8 cellular contexts compared by ENCODE assay signal in genomic region chr17:75288784-75289121, GRCh38. TPM values are rescaled to one million over a fixed set of nuclear protein-coding genes. Genes with fewer than 3 reads are reported as not detected.
A peak's percentile ranks its signal among the peaks of the same experiment; 100 is the strongest.
DNase-seq lines count a peak whose midpoint lies in the region; ATAC-seq and TF ChIP-seq lines count a peak whose summit lies in the region.

No MANE protein-coding gene starts in this region.

- no peaks in the 10 kb centered on the region for H3K9me3 ChIP-seq in HCT116 (ENCODE audit: control insufficient read depth in 1 of 2, insufficient read depth in 1 of 2, low read depth in 1 of 2, low read length in 2 of 2)
- no peaks in the 10 kb centered on the region for H3K9me3 ChIP-seq in MM.1S (replicated peaks; ENCODE audit: insufficient read depth, low read length)
- no peaks in the 10 kb centered on the region for H3K9me3 ChIP-seq in upper lobe of left lung

- peak overlapping the region; percentile 95 to 100 (median 100) for H3K4me3 Mint-ChIP-seq in naive thymus-derived CD8-positive, alpha-beta T cell

- BruUV-seq in HCT116 (replicated peaks; lab: Mats Ljungman, UMichigan) = no TSS peak

- RAD21 ChIA-PET in HCT116 (lab: Charles Lee; ENCODE audit: low non-redundant PET in 1 of 2, low total read pairs in 2 of 2, uncharacterized antibody in 2 of 2, unreplicated experiment in 2 of 2) = interaction anchor here (0.6 to 1.3 kb wide), 4 partner anchors 18 to 117 kb away, joined by 3 to 5 read pairs (median 4); partner anchors contain the start of genes MIF4GD (in 2 of the 2) and GRB2 (in 1 of the 2)

- intact Hi-C loops in HCT116 (cut with micrococcal nuclease) = loop anchor here (1.0 kb wide), 1 partner anchor 227 kb away; the partner anchor contains the start of gene CASKIN2

- no peaks in the 10 kb centered on the region for H3K9me2 ChIP-seq in HCT116 (ENCODE audit: insufficient read depth)
- H3K9me2 ChIP-seq in MM.1S (replicated peaks; ENCODE audit: insufficient read depth, low read length) = no peaks in the 10 kb centered on the region

- H3K27me3 Mint-ChIP-seq in naive thymus-derived CD8-positive, alpha-beta T cell = no peaks in the 10 kb centered on the region

- peaks cover 0 to 5% (median 3%) of the 10 kb centered on the region in 3 donors for H3K36me3 Mint-ChIP-seq in naive thymus-derived CD8-positive, alpha-beta T cell

- H3K4me1 ChIP-seq in HCT116 (ENCODE audit: control insufficient read depth in 1 of 2, insufficient read depth in 2 of 2, low read length in 2 of 2) (peaks cover 10 to 15% of the 10 kb centered on the region in 2 experiments), MM.1S (ENCODE audit: low read length) (0 out of 2 replicates have a peak, but pooled peaks cover 5% of the 10 kb centered on the region), upper lobe of left lung (peaks cover 8 to 11% (median 10%) of the 10 kb centered on the region in 4 donors)

- peak overlapping the region; percentile 85 for H3K4me2 ChIP-seq in HCT116 (ENCODE audit: low read length)
- peak overlapping the region; percentile 84 for H3K4me2 ChIP-seq in MM.1S (ENCODE audit: low read depth, low read length)

- peak overlapping the region; percentile 75 for H3K27ac ChIP-seq in HCT116 (ENCODE audit: low read depth, low read length)
- H3K27ac ChIP-seq in MM.1S (ENCODE audit: low read length) = peak overlapping the region; percentile 79
- H3K27ac ChIP-seq in upper lobe of left lung = peak overlapping the region; percentile 88 to 97 (median 94)

- H3K27ac Mint-ChIP-seq in naive thymus-derived CD8-positive, alpha-beta T cell = peak overlapping the region; percentile 98 to 100 (median 100)

- WGBS in upper lobe of left lung, 2 donors = 0% methylated on average over 4 to 10 of the region's 14 CpGs

- peaks cover 7 to 22% of the 10 kb centered on the region in 2 experiments for H3K36me3 ChIP-seq in HCT116 (ENCODE audit: control insufficient read depth in 1 of 2, insufficient read depth in 2 of 2, low read length in 2 of 2)
- H3K36me3 ChIP-seq in MM.1S (replicated peaks; ENCODE audit: insufficient read depth, low read length) = peaks cover 11% of the 10 kb centered on the region; the same call in 1 of the 2 replicates
- peaks cover 0 to 14% (median 6%) of the 10 kb centered on the region in 4 donors for H3K36me3 ChIP-seq in upper lobe of left lung

- H3K79me2 ChIP-seq in HCT116 (ENCODE audit: insufficient read depth, low read length) (peaks cover 35% of the 10 kb centered on the region), MM.1S (ENCODE audit: low read length) (peaks cover 44% of the 10 kb centered on the region)

- CTCF ChIA-PET in HCT116 (lab: Charles Lee) = interaction anchor here (0.7 to 2.8 kb wide), 13 partner anchors 16 to 331 kb away, joined by 3 to 51 read pairs (median 4); partner anchors contain the start of genes GRB2, LLGL2, MIF4GD and TSEN54

- no peaks in the 10 kb centered on the region for H3K27me3 ChIP-seq in HCT116 (ENCODE audit: insufficient read depth, low read length)
- no peaks in the 10 kb centered on the region for H3K27me3 ChIP-seq in MM.1S (replicated peaks; ENCODE audit: insufficient read depth, low read length)
- no peaks in the 10 kb centered on the region for H3K27me3 ChIP-seq in upper lobe of left lung

- POLR2A ChIA-PET in HCT116 (lab: Charles Lee) = interaction anchor here (0.6 to 1.7 kb wide), 20 partner anchors 11 to 491 kb away, joined by 3 to 40 read pairs (median 5); partner anchors contain the start of genes GGA3, GRB2, MIF4GD and MRPS7
- POLR2A ChIA-PET in naive thymus-derived CD8-positive, alpha-beta T cell (lab: Charles Lee) = interaction anchor here (0.5 to 3.3 kb wide), 28 partner anchors 8 to 567 kb away, joined by 3 to 127 read pairs (median 5); partner anchors contain the start of genes GGA3, GRB2, JPT1 and MIF4GD

- ATAC-seq in HCT116 (peak; percentile 63), upper lobe of left lung (ENCODE audit: low FRiP score in 2 of 2) (peak; percentile 18 to 67)
- peak; percentile 7 to 18 for ATAC-seq in naive thymus-derived CD8-positive, alpha-beta T cell

- TF ChIP-seq POLR2A in HCT116 (IDR thresholded peaks at IDR 0.05; ENCODE audit: borderline replicate concordance, extremely low read depth, insufficient read depth, insufficient read length) (no peak), upper lobe of left lung (IDR thresholded peaks at IDR 0.05) (no peak)

- H2AFZ ChIP-seq in HCT116 (ENCODE audit: low read depth, low read length, poor library complexity, severe bottlenecking) (no peak overlapping the region), MM.1S (ENCODE audit: low read length) (peak overlapping the region; percentile 82)

- peaks cover 10 to 22% (median 19%) of the 10 kb centered on the region in 4 donors for H3K4me1 Mint-ChIP-seq in naive thymus-derived CD8-positive, alpha-beta T cell

- TF ChIP-seq CTCF in GM12864 (IDR thresholded peaks at IDR 0.05; ENCODE audit: low read depth, low read length, missing control alignments) (no peak), HCT116 (IDR thresholded peaks at IDR 0.05 in 2 of 3, conservative IDR thresholded peaks at IDR 0.05 in 1 of 3; ENCODE audit: borderline replicate concordance in 1 of 3, insufficient read depth in 1 of 3, low read depth in 2 of 3, low read length in 2 of 3) (no peak), MM.1S (IDR thresholded peaks at IDR 0.05; ENCODE audit: low read length) (no peak), epithelial cell of esophagus (IDR thresholded peaks at IDR 0.05; ENCODE audit: insufficient read depth, low read depth, low read length, missing control alignments) (no peak), upper lobe of left lung (IDR thresholded peaks at IDR 0.05) (no peak)

- H3K9ac ChIP-seq in HCT116 (ENCODE audit: low read length) (peak overlapping the region; percentile 82), MM.1S (ENCODE audit: low read length) (peak overlapping the region; percentile 82)

- no peak for DNase-seq in GM12864 (ENCODE audit: low read depth)
- no peak for DNase-seq in HCT116 (ENCODE audit: low read depth, low spot score)
- DNase-seq in MM.1S = peak; percentile 84
- peak; percentile 22 for DNase-seq in T follicular helper cell (ENCODE audit: low read depth)
- peak; percentile 40 for DNase-seq in epithelial cell of esophagus (ENCODE audit: low read depth)
- DNase-seq in naive thymus-derived CD8-positive, alpha-beta T cell = peak in 2 of 10 donors; percentile 27 to 72
- DNase-seq in upper lobe of left lung = peak in 1 of 2 donors; percentile 53
- no peak for DNase-seq in GOT3 (lab: John Stamatoyannopoulos, UW)

- no peaks in the 10 kb centered on the region for H3K9me3 Mint-ChIP-seq in naive thymus-derived CD8-positive, alpha-beta T cell

- TF ChIP-seq EP300 in upper lobe of left lung (IDR thresholded peaks at IDR 0.05) = no peak

- peak overlapping the region; percentile 85 for H3K4me3 ChIP-seq in GM12864 (ENCODE audit: low read depth, low read length)
- H3K4me3 ChIP-seq in HCT116 (replicated peaks in 1 of 2; ENCODE audit: low read depth in 1 of 2, low read length in 2 of 2) = peak overlapping the region; percentile 83 to 98
- peak overlapping the region; percentile 87 for H3K4me3 ChIP-seq in MM.1S (ENCODE audit: low read length)
- peak overlapping the region; percentile 95 for H3K4me3 ChIP-seq in epithelial cell of esophagus (ENCODE audit: low read length)
- peak overlapping the region; percentile 79 to 96 (median 88) for H3K4me3 ChIP-seq in upper lobe of left lung

- TF ChIP-seq RAD21 in HCT116 (IDR thresholded peaks at IDR 0.05; ENCODE audit: low read depth) = no peak

- H3F3A ChIP-seq in MM.1S (ENCODE audit: insufficient read depth, low read length) = peaks cover 16% of the 10 kb centered on the region

- H4K20me1 ChIP-seq in HCT116 (ENCODE audit: insufficient read depth) (no peaks in the 10 kb centered on the region), MM.1S (ENCODE audit: insufficient read depth, low read length) (no peaks in the 10 kb centered on the region)

TF ChIP-seq in HCT116, 20 proteins besides CTCF, POLR2A, EP300 and RAD21 (continues in another document):
- TF ChIP-seq YY1 (IDR thresholded peaks at IDR 0.05; ENCODE audit: extremely low read depth, insufficient replicate concordance, low read depth, low read length) (no peak), POLR2AphosphoS5 (IDR thresholded peaks at IDR 0.05; ENCODE audit: low read depth, low read length) (no peak), ATF3 (IDR thresholded peaks at IDR 0.05) (no peak), ZNF274 (IDR thresholded peaks at IDR 0.05; ENCODE audit: low read depth, low read length) (no peak), FOSL1 (IDR thresholded peaks at IDR 0.05; ENCODE audit: low read depth) (no peak), SRF (IDR thresholded peaks at IDR 0.05; ENCODE audit: low read depth) (no peak), EGR1 (IDR thresholded peaks at IDR 0.05; ENCODE audit: low read depth) (no peak), JUND (IDR thresholded peaks at IDR 0.05) (no peak), EZH2 (IDR thresholded peaks at IDR 0.05) (no peak)

RNA-seq across cellular contexts. Expression of gene SLC25A19, which starts 0.5 kb away (rescaled TPM):
- total RNA-seq in HCT116 (2021; ENCODE audit: unreplicated experiment) = 38.7 TPM
- 31.1 and 33.4 TPM in 2 replicates for polyA plus RNA-seq in HCT116 (2012)
- 10 to 100 TPM; 20.5 to 22.5 TPM for total RNA-seq in naive thymus-derived CD8-positive, alpha-beta T cell
- 10 to 100 TPM; 11.2 to 15.4 (median 13.3) TPM for polyA plus RNA-seq in naive thymus-derived CD8-positive, alpha-beta T cell
- 10 to 100 TPM; 21.9 to 37.0 (median 23.9) TPM for total RNA-seq in upper lobe of left lung

RNA-seq across cellular contexts. Expression of gene MIF4GD, which starts 17.7 kb away (rescaled TPM):
- total RNA-seq in HCT116 (2021; ENCODE audit: unreplicated experiment) (35.2 TPM), upper lobe of left lung (10 to 100 TPM; 19.9 to 42.8 (median 36.2) TPM)
- polyA plus RNA-seq in HCT116 (2012) = 50.2 and 52.7 TPM in 2 replicates
- total RNA-seq in naive thymus-derived CD8-positive, alpha-beta T cell = 10 to 100 TPM; 37.3 to 39.4 TPM
- 10 to 100 TPM; 76.2 to 96.6 (median 90.5) TPM for polyA plus RNA-seq in naive thymus-derived CD8-positive, alpha-beta T cell

RNA-seq across cellular contexts. Expression of gene MRPS7, which starts 27.1 kb away (rescaled TPM):
- 104 TPM for total RNA-seq in HCT116 (2021; ENCODE audit: unreplicated experiment)
- polyA plus RNA-seq in HCT116 (2012) = 65.0 and 86.9 TPM in 2 replicates
- 10 to 100 TPM; 40.5 to 41.1 TPM for total RNA-seq in naive thymus-derived CD8-positive, alpha-beta T cell
- 100 to 1,000 TPM; 113 to 132 (median 122) TPM for polyA plus RNA-seq in naive thymus-derived CD8-positive, alpha-beta T cell
- total RNA-seq in upper lobe of left lung = 10 to 100 TPM; 23.7 to 56.7 (median 36.9) TPM

RNA-seq across cellular contexts. Expression of gene GGA3, which starts 27.3 kb away (rescaled TPM):
- total RNA-seq in HCT116 (2021; ENCODE audit: unreplicated experiment) (58.3 TPM), upper lobe of left lung (100 to 1,000 TPM in 2 of 6 donors, 10 to 100 TPM in 4; 32.3 to 139 (median 55.4) TPM)
- polyA plus RNA-seq in HCT116 (2012) = 44.4 and 49.7 TPM in 2 replicates
- total RNA-seq in naive thymus-derived CD8-positive, alpha-beta T cell = 100 to 1,000 TPM; 105 to 107 TPM
- polyA plus RNA-seq in naive thymus-derived CD8-positive, alpha-beta T cell = 10 to 100 TPM in 2 of 3 donors, 1 to 10 TPM in 1; 6.2 to 20.1 (median 14.7) TPM

Comparison
In these comparisons a context has a peak if more than half of its experiments do, and no peak if none do; other contexts are left out.
1. DNase-seq: peak in MM.1S (single experiment), T follicular helper cell (single experiment) and epithelial cell of esophagus (single experiment); none in GM12864 (single experiment), HCT116 (single experiment) and GOT3 (single experiment).
2. ATAC-seq: peak in every context shown above with its lines; median percentile 63 in HCT116; 42 in upper lobe of left lung; 12 in naive thymus-derived CD8-positive, alpha-beta T cell.
3. Peak in every context shown above with its lines, with median percentiles within 50 percentile points of each other: H3K4me3 ChIP-seq and H3K27ac ChIP-seq.